8 cellular contexts compared by ENCODE assay signal in genomic region chr17:2398655-2399571, GRCh38. TPM values are rescaled to one million over a fixed set of nuclear protein-coding genes. Genes with fewer than 3 reads are reported as not detected.
DNase-seq lines count a peak whose midpoint lies in the region; ATAC-seq and TF ChIP-seq lines count a peak whose summit lies in the region.

No MANE protein-coding gene starts in this region.

- H4K20me1 ChIP-seq in OCI-LY1 (ENCODE audit: insufficient read depth, low read length), result no peaks in the 10 kb centered on the region

- H3K9me3 ChIP-seq in OCI-LY1 (ENCODE audit: low read length) (no peaks in the 10 kb centered on the region), testis (no peaks in the 10 kb centered on the region)

- H3K4me3 ChIP-seq in OCI-LY1 (ENCODE audit: low read depth, low read length, poor library complexity, severe bottlenecking) (peak overlapping the region; percentile 84), testis (peak overlapping the region; percentile 93 to 97)

- H3K27ac ChIP-seq in OCI-LY1 (ENCODE audit: low read depth, low read length, poor library complexity, severe bottlenecking), result peak overlapping the region; percentile 82
- peak overlapping the region; percentile 94 to 99 for H3K27ac ChIP-seq in testis

- H2AFZ ChIP-seq in OCI-LY1 (ENCODE audit: low read length), result no peak overlapping the region

- TF ChIP-seq CTCF in OCI-LY1 (IDR thresholded peaks at IDR 0.05; ENCODE audit: low read length) (0 out of 2 replicates have a peak, but pooled peaks have one; percentile 5), testis (IDR thresholded peaks at IDR 0.05) (no peak)

- peak overlapping the region; percentile 96 for H3K4me2 ChIP-seq in OCI-LY1 (ENCODE audit: low read length)

- peak; percentile 61 to 71 for DNase-seq in NCI-H2081 (lab: John Stamatoyannopoulos, UW)
- no peak for DNase-seq in NCI-H2081 treated with DMSO at 0.1 percent for 48 hours (lab: John Stamatoyannopoulos, UW)
- DNase-seq in activated T-cell treated with anti-CD3 and anti-CD28 coated beads, Interleukin-2, amount 50 U/mL, for 4 hours, result peak; percentile 57
- peak; percentile 63 to 72 for DNase-seq in erythroblast (lab: John Stamatoyannopoulos, UW)
- peak; percentile 80 for DNase-seq in myocyte (ENCODE audit: low read depth)
- peak; percentile 62 for DNase-seq in testis
- no peak for DNase-seq in DMS114 treated with DMSO at 0.1 percent for 48 hours (lab: John Stamatoyannopoulos, UW; ENCODE audit: unreplicated experiment)

- intact Hi-C loops in testis (cut with DNase I; ENCODE audit: low total_unique reads), result no loop called here

- TF ChIP-seq POLR2A in erythroblast (IDR thresholded peaks at IDR 0.05; ENCODE audit: low read length) (no peak), testis (IDR thresholded peaks at IDR 0.05) (no peak)

- H3K4me1 ChIP-seq in OCI-LY1 (ENCODE audit: insufficient read depth, low read length, severe bottlenecking) (peaks cover 56% of the 10 kb centered on the region), testis (peaks cover 59% of the 10 kb centered on the region)

- ATAC-seq in activated T-cell treated with anti-CD3 and anti-CD28 coated beads, Interleukin-2, amount 50 U/mL, for 4 hours, result peak; percentile 16 to 19

- H3K27me3 ChIP-seq in OCI-LY1 (ENCODE audit: insufficient read depth, low read length) (no peaks in the 10 kb centered on the region), testis (no peaks in the 10 kb centered on the region)

- no peaks in the 10 kb centered on the region for H3K79me2 ChIP-seq in OCI-LY1 (ENCODE audit: insufficient read depth, low read length)

- H3K9me3 Mint-ChIP-seq in activated T-cell treated with anti-CD3 and anti-CD28 coated beads, Interleukin-2, amount 50 U/mL, for 4 hours, result no peaks in the 10 kb centered on the region

- 7 to 10% methylated on average over 24 to 49 of the region's 55 CpGs for WGBS in testis, 2 donors

- H3F3A ChIP-seq in OCI-LY1 (ENCODE audit: insufficient read depth, low read length), result no peaks in the 10 kb centered on the region

- H3K9me2 ChIP-seq in OCI-LY1 (ENCODE audit: low read depth, low read length), result no peaks in the 10 kb centered on the region

- H3K4me3 Mint-ChIP-seq in activated T-cell treated with anti-CD3 and anti-CD28 coated beads, Interleukin-2, amount 50 U/mL, for 4 hours, result peak overlapping the region; percentile 97

- peaks cover 51% of the 10 kb centered on the region for H3K4me1 Mint-ChIP-seq in activated T-cell treated with anti-CD3 and anti-CD28 coated beads, Interleukin-2, amount 50 U/mL, for 4 hours (ENCODE audit: low read depth)

- peak overlapping the region; percentile 85 for H3K9ac ChIP-seq in OCI-LY1 (ENCODE audit: low read length)

- H3K36me3 ChIP-seq in OCI-LY1 (ENCODE audit: insufficient read depth, low read length), result no peaks in the 10 kb centered on the region; the same call in 1 of the 2 replicates
- H3K36me3 ChIP-seq in testis (ENCODE audit: low read depth, missing control alignments), result no peaks in the 10 kb centered on the region

- no peaks in the 10 kb centered on the region for H3K36me3 Mint-ChIP-seq in activated T-cell treated with anti-CD3 and anti-CD28 coated beads, Interleukin-2, amount 50 U/mL, for 4 hours (ENCODE audit: insufficient read depth)

- no peaks in the 10 kb centered on the region for H3K27me3 Mint-ChIP-seq in activated T-cell treated with anti-CD3 and anti-CD28 coated beads, Interleukin-2, amount 50 U/mL, for 4 hours (ENCODE audit: low read depth)

RNA-seq across cellular contexts. Expression of gene MNT, which starts 1.9 kb away (rescaled TPM):
- total RNA-seq in activated T-cell treated with anti-CD3 and anti-CD28 coated beads, Interleukin-2, amount 50 U/mL, for 4 hours, result 10 to 100 TPM; 27.8 to 30.7 (median 29.5) TPM
- total RNA-seq in myocyte (6.4 and 8.5 TPM in 2 replicates), testis (10 to 100 TPM; 46.3 to 67.7 TPM)
- 13.6 TPM for polyA plus RNA-seq in myocyte (2012)
- 27.9 TPM for polyA plus RNA-seq in testis (ENCODE audit: insufficient read depth, low read depth, low replicate concordance)

Comparison
In these comparisons a context has a peak if more than half of its experiments do, and no peak if none do; other contexts are left out.
1. DNase-seq: peak in NCI-H2081 (2 of 2), activated T-cell treated with anti-CD3 and anti-CD28 coated beads, Interleukin-2, amount 50 U/mL, for 4 hours (single experiment), erythroblast (2 of 2), myocyte (single experiment) and testis (single experiment); none in NCI-H2081 treated with DMSO at 0.1 percent for 48 hours (single experiment) and DMS114 treated with DMSO at 0.1 percent for 48 hours (single experiment).